ENCODE assay signal across 8 cellular contexts in the genomic region with DNA sequence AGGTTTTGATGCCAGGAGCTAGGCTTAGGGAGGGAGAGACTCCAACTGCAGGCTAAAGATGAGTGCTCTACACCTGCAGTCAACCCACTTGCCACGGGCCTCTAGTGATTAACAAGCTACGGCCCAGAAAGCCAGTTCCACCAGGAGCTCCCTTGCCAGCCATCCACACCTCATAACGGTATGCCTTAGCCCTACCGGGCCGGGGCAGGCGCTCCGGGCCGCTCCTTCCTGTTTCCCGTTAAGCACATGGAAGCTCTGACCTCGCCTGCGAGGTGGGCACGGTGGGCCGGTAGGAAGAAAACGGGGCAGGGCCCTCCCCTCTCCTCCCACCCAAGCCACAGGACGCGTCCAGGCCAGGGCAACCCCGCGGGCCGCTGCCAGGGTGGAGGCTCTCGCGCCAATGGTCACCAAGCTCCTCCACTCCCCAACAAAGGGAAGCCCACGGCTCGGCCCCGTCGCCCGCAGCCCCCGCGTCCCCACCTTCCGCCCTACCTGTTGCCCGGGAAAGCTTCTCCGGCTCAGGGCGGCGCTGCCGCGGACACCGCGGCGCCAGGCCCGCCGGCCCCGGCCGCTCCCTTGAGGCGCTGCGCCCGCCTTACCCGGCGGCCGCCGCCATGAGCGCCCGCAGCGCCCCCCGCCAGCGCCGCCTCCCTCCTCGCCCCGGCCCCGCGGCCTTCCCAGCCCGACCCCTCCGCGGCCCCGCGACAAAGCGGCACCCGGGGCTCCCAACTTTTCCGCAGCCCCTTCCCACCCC. TPM values are rescaled to one million over a fixed set of nuclear protein-coding genes. Genes with fewer than 3 reads are reported as not detected.
DNase-seq lines count a peak whose midpoint lies in the region; ATAC-seq and TF ChIP-seq lines count a peak whose summit lies in the region.

No MANE protein-coding gene starts in this region.

- DNase-seq in NK-92 treated with Interleukin-12 subunit alpha and Interleukin-12 subunit beta, amount 100 ng/mL, for 24 hours (lab: John Stamatoyannopoulos, UW) = peak; percentile 37
- DNase-seq in NK-92 (lab: John Stamatoyannopoulos, UW; ENCODE audit: unreplicated experiment) (no peak), germinal center (ENCODE audit: low spot score) (peak; percentile 50), osteocyte (ENCODE audit: extremely low spot score, unreplicated experiment) (no peak), kidney glomerular epithelial cell (lab: John Stamatoyannopoulos, UW) (no peak)
- peak; percentile 48 for DNase-seq in activated naive CD4-positive, alpha-beta T cell treated with Interleukin-2 at 50 U/mL for 16 hours

- peak overlapping the region; percentile 83 for H3K4me3 Mint-ChIP-seq in osteocyte (ENCODE audit: unreplicated experiment)

- H3K36me3 Mint-ChIP-seq in osteocyte (ENCODE audit: unreplicated experiment) = no peaks in the 10 kb centered on the region

- H3K4me1 Mint-ChIP-seq in osteocyte (ENCODE audit: unreplicated experiment) = peaks cover 53% of the 10 kb centered on the region

- H3K9me3 Mint-ChIP-seq in osteocyte (ENCODE audit: unreplicated experiment) = no peaks in the 10 kb centered on the region

- peak; percentile 37 for ATAC-seq in HG03039 (IDR thresholded peaks at IDR 0.05; ENCODE audit: unreplicated experiment)

- TF ChIP-seq CTCF in osteocyte (IDR thresholded peaks at IDR 0.05) = no peak

- H3K27me3 Mint-ChIP-seq in osteocyte (ENCODE audit: unreplicated experiment) = no peaks in the 10 kb centered on the region

- peak overlapping the region; percentile 89 for H3K27ac Mint-ChIP-seq in osteocyte (ENCODE audit: unreplicated experiment)

TF ChIP-seq in PFSK-1, 5 proteins besides CTCF, POLR2A, EP300 and RAD21:
- TF ChIP-seq SIN3A (IDR thresholded peaks at IDR 0.05; ENCODE audit: borderline replicate concordance, insufficient read depth, low read length) (peak; percentile 45; the same call in 1 of the 2 replicates), TAF1 (IDR thresholded peaks at IDR 0.05; ENCODE audit: borderline replicate concordance, insufficient read depth, low read length) (no peak)

RNA-seq across cellular contexts. Expression of a gene that starts 0.6 kb away (rescaled TPM):
- 223 TPM for polyA plus RNA-seq in PFSK-1 (2012; ENCODE audit: insufficient read length, low read depth)
- 240 and 261 TPM in 2 replicates for total RNA-seq in osteocyte

RNA-seq across cellular contexts. Expression of a gene that starts 8.1 kb away (rescaled TPM):
- polyA plus RNA-seq in PFSK-1 (2012; ENCODE audit: insufficient read length, low read depth) = 1.3 TPM
- total RNA-seq in osteocyte = not detected in 2 replicates

RNA-seq across cellular contexts. Expression of a gene that starts 32.7 kb away (rescaled TPM):
- polyA plus RNA-seq in PFSK-1 (2012; ENCODE audit: insufficient read length, low read depth) = 3.4 TPM
- total RNA-seq in osteocyte = 22.2 and 24.3 TPM in 2 replicates

RNA-seq across cellular contexts. Expression of a gene that starts 34.2 kb away (rescaled TPM):
- 8.3 TPM for polyA plus RNA-seq in PFSK-1 (2012; ENCODE audit: insufficient read length, low read depth)
- total RNA-seq in osteocyte = 18.2 and 20.5 TPM in 2 replicates

RNA-seq across cellular contexts. Expression of a gene that starts 47.8 kb away (rescaled TPM):
- 30.7 TPM for polyA plus RNA-seq in PFSK-1 (2012; ENCODE audit: insufficient read length, low read depth)
- 53.5 and 59.8 TPM in 2 replicates for total RNA-seq in osteocyte

Comparison
In these comparisons a context has a peak if more than half of its experiments do, and no peak if none do; other contexts are left out.
1. DNase-seq: peak in NK-92 treated with Interleukin-12 subunit alpha and Interleukin-12 subunit beta, amount 100 ng/mL, for 24 hours (single experiment), activated naive CD4-positive, alpha-beta T cell treated with Interleukin-2 at 50 U/mL for 16 hours (single experiment) and germinal center (single experiment); none in NK-92 (single experiment), osteocyte (single experiment) and kidney glomerular epithelial cell (single experiment).